20 cellular contexts compared by ENCODE assay signal in the genomic region with DNA sequence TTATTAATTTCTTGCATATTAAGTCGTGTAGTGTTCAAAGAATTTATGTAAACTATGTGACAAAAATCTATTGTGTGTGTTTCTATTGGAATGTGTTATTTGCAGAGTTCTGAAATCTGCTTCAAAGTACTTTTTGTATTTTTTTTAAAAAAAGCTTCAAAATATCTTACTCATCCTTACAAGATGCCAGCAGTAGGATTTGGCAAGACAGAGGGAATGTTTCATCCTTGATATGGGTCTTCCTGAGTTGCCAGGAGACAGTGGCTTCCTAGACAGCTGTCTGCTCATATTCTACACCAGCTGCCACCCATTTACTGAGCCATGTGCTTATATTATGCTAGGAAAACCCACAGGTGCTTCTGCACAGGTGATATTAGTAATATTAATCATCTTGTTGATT. TPM values are rescaled to one million over a fixed set of nuclear protein-coding genes. Genes with fewer than 3 reads are reported as not detected.
A peak's percentile ranks its signal among the peaks of the same experiment; 100 is the strongest.
DNase-seq lines count a peak whose midpoint lies in the region; ATAC-seq and TF ChIP-seq lines count a peak whose summit lies in the region.
"Had no signal": no experiment of that assay in that cellular context is flagged by ENCODE, and none has a peak within 500 bp of the region (broad histone marks: within the 10 kb centered on the region; RNA-seq: fewer than 3 reads in every experiment).

No MANE protein-coding gene starts in this region.

- H2BK15ac ChIP-seq in mesenchymal stem cell (ENCODE audit: low read depth, poor library complexity, severe bottlenecking) = no peak overlapping the region

- H3K4me2 ChIP-seq in mesenchymal stem cell (ENCODE audit: low read length, poor library complexity, severe bottlenecking) = no peak overlapping the region

- in situ Hi-C loops in astrocyte of the spinal cord (cut with HindIII; ENCODE audit: low sequenced_read_pairs) = no loop called here

- TF ChIP-seq CTCF in astrocyte of the spinal cord (IDR thresholded peaks at IDR 0.05; ENCODE audit: low read depth, low read length) = no peak
- TF ChIP-seq CTCF in testis (IDR thresholded peaks at IDR 0.05) = no peak

- WGBS in mesenchymal stem cell = 60% methylated on average over 1 of the region's 1 CpG
- 46 to 63% methylated on average over 1 of the region's 1 CpG for WGBS in testis, 2 donors

- intact Hi-C loops in testis (cut with DNase I; ENCODE audit: low total_unique reads) = no loop called here

- H3K79me1 ChIP-seq in mesenchymal stem cell (replicated peaks; ENCODE audit: low read length, poor library complexity, severe bottlenecking) = no peaks in the 10 kb centered on the region

- H4K91ac ChIP-seq in mesenchymal stem cell (ENCODE audit: low read length) = no peak overlapping the region

- no peaks in the 10 kb centered on the region for H3K36me3 ChIP-seq in mesenchymal stem cell (ENCODE audit: control insufficient read depth in 1 of 2, insufficient read depth in 2 of 2, low read depth in 1 of 2, low read length in 2 of 2)
- no peaks in the 10 kb centered on the region for H3K36me3 ChIP-seq in testis (ENCODE audit: low read depth, missing control alignments)
- H3K36me3 ChIP-seq: prostate gland had no signal

- H3K9ac ChIP-seq in mesenchymal stem cell (ENCODE audit: low read length) = peak overlapping the region; percentile 31

- H3K27me3 ChIP-seq in mesenchymal stem cell (ENCODE audit: control insufficient read depth in 1 of 2, insufficient read depth in 1 of 2, low read length in 2 of 2) = no peaks in the 10 kb centered on the region
- H3K27me3 ChIP-seq in testis = no peaks in the 10 kb centered on the region

- ATAC-seq in GM21529 (IDR thresholded peaks at IDR 0.05; ENCODE audit: unreplicated experiment) = no peak
- ATAC-seq: effector memory CD8-positive, alpha-beta T cell; mucosa of descending colon had no signal

- H3K4ac ChIP-seq in mesenchymal stem cell (ENCODE audit: low read depth in 1 of 2, low read length in 2 of 2) = no peak overlapping the region

- H2BK12ac ChIP-seq in mesenchymal stem cell (ENCODE audit: low read length in 2 of 2) = no peak overlapping the region

- H3K4me1 ChIP-seq in mesenchymal stem cell (ENCODE audit: control insufficient read depth, insufficient read depth, low read depth, low read length) (no peaks in the 10 kb centered on the region), testis (no peaks in the 10 kb centered on the region)
- H3K4me1 ChIP-seq: prostate gland had no signal

- H2BK5ac ChIP-seq in mesenchymal stem cell (ENCODE audit: low read depth, low read length, poor library complexity, severe bottlenecking) = no peak overlapping the region

- H3K14ac ChIP-seq in mesenchymal stem cell (ENCODE audit: low read length in 2 of 2) = no peak overlapping the region

- H2AK5ac ChIP-seq in mesenchymal stem cell (ENCODE audit: low read length, severe bottlenecking) = no peak overlapping the region

- H4K8ac ChIP-seq in mesenchymal stem cell (ENCODE audit: low read length) = no peak overlapping the region

- H2BK120ac ChIP-seq in mesenchymal stem cell (ENCODE audit: low read depth, low read length) = no peak overlapping the region

- H3K18ac ChIP-seq in mesenchymal stem cell (ENCODE audit: low read depth in 1 of 2, low read length in 2 of 2) = no peak overlapping the region

- no peak overlapping the region for H3K23ac ChIP-seq in mesenchymal stem cell (ENCODE audit: low read length in 2 of 2)

- H3K27ac ChIP-seq in mesenchymal stem cell (ENCODE audit: low read length, poor library complexity, severe bottlenecking) (no peak overlapping the region), testis (no peak overlapping the region)
- H3K27ac ChIP-seq: prostate gland, RWPE1 had no signal

- no peak for TF ChIP-seq POLR2A in testis (IDR thresholded peaks at IDR 0.05)

- H2AFZ ChIP-seq in mesenchymal stem cell (ENCODE audit: low read depth, low read length) = no peak overlapping the region

- H3K4me3 ChIP-seq in astrocyte of the spinal cord (ENCODE audit: low read depth, low read length) = no peak overlapping the region
- H3K4me3 ChIP-seq in mesenchymal stem cell (ENCODE audit: insufficient read depth in 1 of 2, low read depth in 1 of 2, low read length in 2 of 2) = no peak overlapping the region
- H3K4me3 ChIP-seq in testis = no peak overlapping the region
- H3K4me3 ChIP-seq: mucosa of descending colon, prostate gland had no signal

- H3K9me3 ChIP-seq in mesenchymal stem cell (ENCODE audit: control insufficient read depth, low read length) (no peaks in the 10 kb centered on the region), testis (no peaks in the 10 kb centered on the region)
- H3K9me3 ChIP-seq: mucosa of descending colon, prostate gland had no signal

- peak; percentile 77 for DNase-seq in AG20443 (ENCODE audit: low spot score)
- peak; percentile 33 for DNase-seq in HS-5 (ENCODE audit: low read depth)
- peak; percentile 3 for DNase-seq in astrocyte of the spinal cord (ENCODE audit: low read depth, low spot score)
- DNase-seq in mesenchymal stem cell = peak; percentile 19
- no peak for DNase-seq in testis
- no peak for DNase-seq in HT-29 (ENCODE audit: low spot score)
- DNase-seq in MV-4-11 (lab: John Stamatoyannopoulos, UW) = no peak
- DNase-seq: activated B cell treated with CpG ODN at 0.5 μM for 24 hours; activated naive CD4-positive, alpha-beta T cell treated with Interleukin-2 at 50 U/mL for 16 hours; CD4-positive, alpha-beta memory T cell; effector memory CD8-positive, alpha-beta T cell; mucosa of descending colon; NCI-H1436; NCI-H526; substantia nigra; T-helper 1 cell had no signal

RNA-seq across cellular contexts. Expression of a gene that starts 36.4 kb away (rescaled TPM):
- 0.22 TPM for polyA plus RNA-seq in mesenchymal stem cell (2013, experiment 1 of 2)
- polyA plus RNA-seq in mesenchymal stem cell (2013, experiment 2 of 2) = 0.41 TPM
- total RNA-seq in testis = 10 to 100 TPM; 11.7 to 15.1 TPM
- polyA plus RNA-seq in testis (ENCODE audit: insufficient read depth, low read depth, low replicate concordance) = 23.0 TPM
- total RNA-seq in HT-29 (2014; rRNA removed; shearing (Covaris generic)) = 0.51 TPM in 1 of 2 replicates, not detected in the other
- total RNA-seq: cardiac septum had no signal

RNA-seq across cellular contexts. Expression of a gene that starts 47.8 kb away (rescaled TPM):
- polyA plus RNA-seq in mesenchymal stem cell (2013, experiment 1 of 2) = 27.5 TPM
- 26.4 TPM for polyA plus RNA-seq in mesenchymal stem cell (2013, experiment 2 of 2)
- total RNA-seq in testis = 10 to 100 TPM; 31.0 to 37.4 TPM
- 62.3 TPM for polyA plus RNA-seq in testis (ENCODE audit: insufficient read depth, low read depth, low replicate concordance)
- total RNA-seq in HT-29 (2014; rRNA removed; shearing (Covaris generic)) = 6.6 and 8.3 TPM in 2 replicates

Comparison
In these comparisons a context has a peak if more than half of its experiments do, and no peak if none do; other contexts are left out.
1. DNase-seq: peak in AG20443 (single experiment), HS-5 (single experiment), astrocyte of the spinal cord (single experiment) and mesenchymal stem cell (single experiment); none in testis (single experiment), HT-29 (single experiment) and MV-4-11 (single experiment).